In the genomic region with DNA sequence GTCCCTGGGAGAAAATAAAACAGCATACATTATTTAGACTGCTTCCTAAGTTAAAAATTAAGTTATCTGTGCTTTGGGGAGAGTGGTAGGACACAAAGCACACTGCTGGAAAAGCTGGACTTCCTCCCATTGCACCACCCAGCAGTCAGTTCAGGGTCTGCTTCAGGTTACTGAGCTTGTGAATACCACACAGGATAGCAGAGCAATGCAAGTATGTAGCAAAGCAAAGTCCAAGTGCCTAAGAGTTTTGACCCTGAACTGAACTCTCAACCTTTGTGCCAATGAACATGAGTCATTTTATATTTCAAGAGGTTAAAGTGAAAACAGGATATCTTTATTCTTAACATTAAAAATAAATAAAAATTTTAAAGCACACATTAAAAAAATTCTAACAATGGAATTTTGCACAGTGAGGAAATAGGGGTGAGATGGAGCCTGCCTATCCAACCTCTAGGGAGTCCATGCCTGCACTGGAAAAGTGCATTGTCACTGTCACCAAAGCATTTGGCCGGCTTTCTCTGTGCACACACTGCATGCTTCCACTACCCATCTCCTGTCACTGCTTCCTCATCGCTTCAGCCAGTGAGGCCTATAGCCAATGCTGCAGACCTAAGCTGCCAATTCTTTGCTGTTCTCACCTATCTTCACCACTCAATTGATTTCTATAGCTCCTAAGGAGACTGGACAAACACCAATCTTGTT, we compare ENCODE assay signal across 1 cellular context.
A peak's percentile ranks its signal among the peaks of the same experiment; 100 is the strongest.
TF ChIP-seq lines count a peak whose summit lies in the region.

No MANE protein-coding gene starts in this region.

TF ChIP-seq in HepG2, 621 proteins besides CTCF, POLR2A, EP300 and RAD21 (continued from another document and continues in another):
- TF ChIP-seq, protein P1, sequence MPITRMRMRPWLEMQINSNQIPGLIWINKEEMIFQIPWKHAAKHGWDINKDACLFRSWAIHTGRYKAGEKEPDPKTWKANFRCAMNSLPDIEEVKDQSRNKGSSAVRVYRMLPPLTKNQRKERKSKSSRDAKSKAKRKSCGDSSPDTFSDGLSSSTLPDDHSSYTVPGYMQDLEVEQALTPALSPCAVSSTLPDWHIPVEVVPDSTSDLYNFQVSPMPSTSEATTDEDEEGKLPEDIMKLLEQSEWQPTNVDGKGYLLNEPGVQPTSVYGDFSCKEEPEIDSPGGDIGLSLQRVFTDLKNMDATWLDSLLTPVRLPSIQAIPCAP (CRISPR knock-in tag; IDR thresholded peaks at IDR 0.05; ENCODE audit: low read depth): no peak
- TF ChIP-seq ZFP37 (CRISPR knock-in tag; IDR thresholded peaks at IDR 0.05; ENCODE audit: borderline replicate concordance) (no peak), ZNF747 (CRISPR knock-in tag; IDR thresholded peaks at IDR 0.05; ENCODE audit: borderline replicate concordance) (no peak), LCORL (IDR thresholded peaks at IDR 0.05) (no peak), LCORL (CRISPR knock-in tag; IDR thresholded peaks at IDR 0.05) (peak; percentile 48), ZNF766 (CRISPR knock-in tag; IDR thresholded peaks at IDR 0.05; ENCODE audit: borderline replicate concordance) (no peak), AHR (CRISPR knock-in tag; IDR thresholded peaks at IDR 0.05) (no peak; the same call in 1 of the 2 replicates), ZNF749 (CRISPR knock-in tag; IDR thresholded peaks at IDR 0.05; ENCODE audit: borderline replicate concordance) (no peak), DPF2 (CRISPR knock-in tag; IDR thresholded peaks at IDR 0.05; ENCODE audit: borderline replicate concordance, low read depth) (peak; percentile 68; the same call in 1 of the 2 replicates), NR3C1 (CRISPR knock-in tag; IDR thresholded peaks at IDR 0.05) (no peak), TOE1 (CRISPR knock-in tag; IDR thresholded peaks at IDR 0.05) (no peak), SP4 (CRISPR knock-in tag; IDR thresholded peaks at IDR 0.05) (no peak), POLR2AphosphoS5 (IDR thresholded peaks at IDR 0.05; ENCODE audit: low read depth, low read length) (no peak), SP2 (CRISPR knock-in tag; IDR thresholded peaks at IDR 0.05) (no peak), CBX1 (IDR thresholded peaks at IDR 0.05; ENCODE audit: low read depth) (peak; percentile 39), ZNF550 (CRISPR knock-in tag; IDR thresholded peaks at IDR 0.05; ENCODE audit: borderline replicate concordance) (no peak), GLI4 (CRISPR knock-in tag; IDR thresholded peaks at IDR 0.05; ENCODE audit: borderline replicate concordance) (no peak), ZNF816 (CRISPR knock-in tag; IDR thresholded peaks at IDR 0.05; ENCODE audit: borderline replicate concordance) (peak; percentile 59; the same call in 1 of the 2 replicates), RAD51 (IDR thresholded peaks at IDR 0.05; ENCODE audit: borderline replicate concordance) (no peak), ZNF317 (CRISPR knock-in tag; IDR thresholded peaks at IDR 0.05) (no peak), ZNF530 (CRISPR knock-in tag; IDR thresholded peaks at IDR 0.05; ENCODE audit: low read depth) (no peak), GATAD1 (CRISPR knock-in tag; IDR thresholded peaks at IDR 0.05) (peak; percentile 59), ZNF350 (CRISPR knock-in tag; IDR thresholded peaks at IDR 0.05; ENCODE audit: borderline replicate concordance, low read depth) (peak; percentile 58; the same call in 1 of the 2 replicates), ZNF232 (CRISPR knock-in tag; IDR thresholded peaks at IDR 0.05; ENCODE audit: borderline replicate concordance) (no peak; the same call in 1 of the 2 replicates)
- TF ChIP-seq, protein P2, sequence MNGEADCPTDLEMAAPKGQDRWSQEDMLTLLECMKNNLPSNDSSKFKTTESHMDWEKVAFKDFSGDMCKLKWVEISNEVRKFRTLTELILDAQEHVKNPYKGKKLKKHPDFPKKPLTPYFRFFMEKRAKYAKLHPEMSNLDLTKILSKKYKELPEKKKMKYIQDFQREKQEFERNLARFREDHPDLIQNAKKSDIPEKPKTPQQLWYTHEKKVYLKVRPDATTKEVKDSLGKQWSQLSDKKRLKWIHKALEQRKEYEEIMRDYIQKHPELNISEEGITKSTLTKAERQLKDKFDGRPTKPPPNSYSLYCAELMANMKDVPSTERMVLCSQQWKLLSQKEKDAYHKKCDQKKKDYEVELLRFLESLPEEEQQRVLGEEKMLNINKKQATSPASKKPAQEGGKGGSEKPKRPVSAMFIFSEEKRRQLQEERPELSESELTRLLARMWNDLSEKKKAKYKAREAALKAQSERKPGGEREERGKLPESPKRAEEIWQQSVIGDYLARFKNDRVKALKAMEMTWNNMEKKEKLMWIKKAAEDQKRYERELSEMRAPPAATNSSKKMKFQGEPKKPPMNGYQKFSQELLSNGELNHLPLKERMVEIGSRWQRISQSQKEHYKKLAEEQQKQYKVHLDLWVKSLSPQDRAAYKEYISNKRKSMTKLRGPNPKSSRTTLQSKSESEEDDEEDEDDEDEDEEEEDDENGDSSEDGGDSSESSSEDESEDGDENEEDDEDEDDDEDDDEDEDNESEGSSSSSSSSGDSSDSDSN (CRISPR knock-in tag; IDR thresholded peaks at IDR 0.05): no peak
- TF ChIP-seq, protein P3, sequence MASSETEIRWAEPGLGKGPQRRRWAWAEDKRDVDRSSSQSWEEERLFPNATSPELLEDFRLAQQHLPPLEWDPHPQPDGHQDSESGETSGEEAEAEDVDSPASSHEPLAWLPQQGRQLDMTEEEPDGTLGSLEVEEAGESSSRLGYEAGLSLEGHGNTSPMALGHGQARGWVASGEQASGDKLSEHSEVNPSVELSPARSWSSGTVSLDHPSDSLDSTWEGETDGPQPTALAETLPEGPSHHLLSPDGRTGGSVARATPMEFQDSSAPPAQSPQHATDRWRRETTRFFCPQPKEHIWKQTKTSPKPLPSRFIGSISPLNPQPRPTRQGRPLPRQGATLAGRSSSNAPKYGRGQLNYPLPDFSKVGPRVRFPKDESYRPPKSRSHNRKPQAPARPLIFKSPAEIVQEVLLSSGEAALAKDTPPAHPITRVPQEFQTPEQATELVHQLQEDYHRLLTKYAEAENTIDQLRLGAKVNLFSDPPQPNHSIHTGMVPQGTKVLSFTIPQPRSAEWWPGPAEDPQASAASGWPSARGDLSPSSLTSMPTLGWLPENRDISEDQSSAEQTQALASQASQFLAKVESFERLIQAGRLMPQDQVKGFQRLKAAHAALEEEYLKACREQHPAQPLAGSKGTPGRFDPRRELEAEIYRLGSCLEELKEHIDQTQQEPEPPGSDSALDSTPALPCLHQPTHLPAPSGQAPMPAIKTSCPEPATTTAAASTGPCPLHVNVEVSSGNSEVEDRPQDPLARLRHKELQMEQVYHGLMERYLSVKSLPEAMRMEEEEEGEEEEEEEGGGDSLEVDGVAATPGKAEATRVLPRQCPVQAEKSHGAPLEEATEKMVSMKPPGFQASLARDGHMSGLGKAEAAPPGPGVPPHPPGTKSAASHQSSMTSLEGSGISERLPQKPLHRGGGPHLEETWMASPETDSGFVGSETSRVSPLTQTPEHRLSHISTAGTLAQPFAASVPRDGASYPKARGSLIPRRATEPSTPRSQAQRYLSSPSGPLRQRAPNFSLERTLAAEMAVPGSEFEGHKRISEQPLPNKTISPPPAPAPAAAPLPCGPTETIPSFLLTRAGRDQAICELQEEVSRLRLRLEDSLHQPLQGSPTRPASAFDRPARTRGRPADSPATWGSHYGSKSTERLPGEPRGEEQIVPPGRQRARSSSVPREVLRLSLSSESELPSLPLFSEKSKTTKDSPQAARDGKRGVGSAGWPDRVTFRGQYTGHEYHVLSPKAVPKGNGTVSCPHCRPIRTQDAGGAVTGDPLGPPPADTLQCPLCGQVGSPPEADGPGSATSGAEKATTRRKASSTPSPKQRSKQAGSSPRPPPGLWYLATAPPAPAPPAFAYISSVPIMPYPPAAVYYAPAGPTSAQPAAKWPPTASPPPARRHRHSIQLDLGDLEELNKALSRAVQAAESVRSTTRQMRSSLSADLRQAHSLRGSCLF (CRISPR knock-in tag; IDR thresholded peaks at IDR 0.05; ENCODE audit: borderline replicate concordance): no peak
- TF ChIP-seq, protein P4, sequence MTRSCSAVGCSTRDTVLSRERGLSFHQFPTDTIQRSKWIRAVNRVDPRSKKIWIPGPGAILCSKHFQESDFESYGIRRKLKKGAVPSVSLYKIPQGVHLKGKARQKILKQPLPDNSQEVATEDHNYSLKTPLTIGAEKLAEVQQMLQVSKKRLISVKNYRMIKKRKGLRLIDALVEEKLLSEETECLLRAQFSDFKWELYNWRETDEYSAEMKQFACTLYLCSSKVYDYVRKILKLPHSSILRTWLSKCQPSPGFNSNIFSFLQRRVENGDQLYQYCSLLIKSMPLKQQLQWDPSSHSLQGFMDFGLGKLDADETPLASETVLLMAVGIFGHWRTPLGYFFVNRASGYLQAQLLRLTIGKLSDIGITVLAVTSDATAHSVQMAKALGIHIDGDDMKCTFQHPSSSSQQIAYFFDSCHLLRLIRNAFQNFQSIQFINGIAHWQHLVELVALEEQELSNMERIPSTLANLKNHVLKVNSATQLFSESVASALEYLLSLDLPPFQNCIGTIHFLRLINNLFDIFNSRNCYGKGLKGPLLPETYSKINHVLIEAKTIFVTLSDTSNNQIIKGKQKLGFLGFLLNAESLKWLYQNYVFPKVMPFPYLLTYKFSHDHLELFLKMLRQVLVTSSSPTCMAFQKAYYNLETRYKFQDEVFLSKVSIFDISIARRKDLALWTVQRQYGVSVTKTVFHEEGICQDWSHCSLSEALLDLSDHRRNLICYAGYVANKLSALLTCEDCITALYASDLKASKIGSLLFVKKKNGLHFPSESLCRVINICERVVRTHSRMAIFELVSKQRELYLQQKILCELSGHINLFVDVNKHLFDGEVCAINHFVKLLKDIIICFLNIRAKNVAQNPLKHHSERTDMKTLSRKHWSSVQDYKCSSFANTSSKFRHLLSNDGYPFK (CRISPR knock-in tag; IDR thresholded peaks at IDR 0.05; ENCODE audit: borderline replicate concordance): no peak
- TF ChIP-seq, protein P5, sequence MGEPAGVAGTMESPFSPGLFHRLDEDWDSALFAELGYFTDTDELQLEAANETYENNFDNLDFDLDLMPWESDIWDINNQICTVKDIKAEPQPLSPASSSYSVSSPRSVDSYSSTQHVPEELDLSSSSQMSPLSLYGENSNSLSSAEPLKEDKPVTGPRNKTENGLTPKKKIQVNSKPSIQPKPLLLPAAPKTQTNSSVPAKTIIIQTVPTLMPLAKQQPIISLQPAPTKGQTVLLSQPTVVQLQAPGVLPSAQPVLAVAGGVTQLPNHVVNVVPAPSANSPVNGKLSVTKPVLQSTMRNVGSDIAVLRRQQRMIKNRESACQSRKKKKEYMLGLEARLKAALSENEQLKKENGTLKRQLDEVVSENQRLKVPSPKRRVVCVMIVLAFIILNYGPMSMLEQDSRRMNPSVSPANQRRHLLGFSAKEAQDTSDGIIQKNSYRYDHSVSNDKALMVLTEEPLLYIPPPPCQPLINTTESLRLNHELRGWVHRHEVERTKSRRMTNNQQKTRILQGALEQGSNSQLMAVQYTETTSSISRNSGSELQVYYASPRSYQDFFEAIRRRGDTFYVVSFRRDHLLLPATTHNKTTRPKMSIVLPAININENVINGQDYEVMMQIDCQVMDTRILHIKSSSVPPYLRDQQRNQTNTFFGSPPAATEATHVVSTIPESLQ (CRISPR knock-in tag; conservative IDR thresholded peaks at IDR 0.05): no peak
- TF ChIP-seq, protein P6, sequence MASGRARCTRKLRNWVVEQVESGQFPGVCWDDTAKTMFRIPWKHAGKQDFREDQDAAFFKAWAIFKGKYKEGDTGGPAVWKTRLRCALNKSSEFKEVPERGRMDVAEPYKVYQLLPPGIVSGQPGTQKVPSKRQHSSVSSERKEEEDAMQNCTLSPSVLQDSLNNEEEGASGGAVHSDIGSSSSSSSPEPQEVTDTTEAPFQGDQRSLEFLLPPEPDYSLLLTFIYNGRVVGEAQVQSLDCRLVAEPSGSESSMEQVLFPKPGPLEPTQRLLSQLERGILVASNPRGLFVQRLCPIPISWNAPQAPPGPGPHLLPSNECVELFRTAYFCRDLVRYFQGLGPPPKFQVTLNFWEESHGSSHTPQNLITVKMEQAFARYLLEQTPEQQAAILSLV (CRISPR knock-in tag; IDR thresholded peaks at IDR 0.05; ENCODE audit: borderline replicate concordance): no peak
- TF ChIP-seq, protein P7, sequence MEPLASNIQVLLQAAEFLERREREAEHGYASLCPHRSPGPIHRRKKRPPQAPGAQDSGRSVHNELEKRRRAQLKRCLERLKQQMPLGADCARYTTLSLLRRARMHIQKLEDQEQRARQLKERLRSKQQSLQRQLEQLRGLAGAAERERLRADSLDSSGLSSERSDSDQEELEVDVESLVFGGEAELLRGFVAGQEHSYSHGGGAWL (CRISPR knock-in tag; IDR thresholded peaks at IDR 0.05): no peak
- TF ChIP-seq, protein P8, sequence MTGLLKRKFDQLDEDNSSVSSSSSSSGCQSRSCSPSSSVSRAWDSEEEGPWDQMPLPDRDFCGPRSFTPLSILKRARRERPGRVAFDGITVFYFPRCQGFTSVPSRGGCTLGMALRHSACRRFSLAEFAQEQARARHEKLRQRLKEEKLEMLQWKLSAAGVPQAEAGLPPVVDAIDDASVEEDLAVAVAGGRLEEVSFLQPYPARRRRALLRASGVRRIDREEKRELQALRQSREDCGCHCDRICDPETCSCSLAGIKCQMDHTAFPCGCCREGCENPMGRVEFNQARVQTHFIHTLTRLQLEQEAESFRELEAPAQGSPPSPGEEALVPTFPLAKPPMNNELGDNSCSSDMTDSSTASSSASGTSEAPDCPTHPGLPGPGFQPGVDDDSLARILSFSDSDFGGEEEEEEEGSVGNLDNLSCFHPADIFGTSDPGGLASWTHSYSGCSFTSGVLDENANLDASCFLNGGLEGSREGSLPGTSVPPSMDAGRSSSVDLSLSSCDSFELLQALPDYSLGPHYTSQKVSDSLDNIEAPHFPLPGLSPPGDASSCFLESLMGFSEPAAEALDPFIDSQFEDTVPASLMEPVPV (CRISPR knock-in tag; IDR thresholded peaks at IDR 0.05): no peak
- TF ChIP-seq, protein P9, sequence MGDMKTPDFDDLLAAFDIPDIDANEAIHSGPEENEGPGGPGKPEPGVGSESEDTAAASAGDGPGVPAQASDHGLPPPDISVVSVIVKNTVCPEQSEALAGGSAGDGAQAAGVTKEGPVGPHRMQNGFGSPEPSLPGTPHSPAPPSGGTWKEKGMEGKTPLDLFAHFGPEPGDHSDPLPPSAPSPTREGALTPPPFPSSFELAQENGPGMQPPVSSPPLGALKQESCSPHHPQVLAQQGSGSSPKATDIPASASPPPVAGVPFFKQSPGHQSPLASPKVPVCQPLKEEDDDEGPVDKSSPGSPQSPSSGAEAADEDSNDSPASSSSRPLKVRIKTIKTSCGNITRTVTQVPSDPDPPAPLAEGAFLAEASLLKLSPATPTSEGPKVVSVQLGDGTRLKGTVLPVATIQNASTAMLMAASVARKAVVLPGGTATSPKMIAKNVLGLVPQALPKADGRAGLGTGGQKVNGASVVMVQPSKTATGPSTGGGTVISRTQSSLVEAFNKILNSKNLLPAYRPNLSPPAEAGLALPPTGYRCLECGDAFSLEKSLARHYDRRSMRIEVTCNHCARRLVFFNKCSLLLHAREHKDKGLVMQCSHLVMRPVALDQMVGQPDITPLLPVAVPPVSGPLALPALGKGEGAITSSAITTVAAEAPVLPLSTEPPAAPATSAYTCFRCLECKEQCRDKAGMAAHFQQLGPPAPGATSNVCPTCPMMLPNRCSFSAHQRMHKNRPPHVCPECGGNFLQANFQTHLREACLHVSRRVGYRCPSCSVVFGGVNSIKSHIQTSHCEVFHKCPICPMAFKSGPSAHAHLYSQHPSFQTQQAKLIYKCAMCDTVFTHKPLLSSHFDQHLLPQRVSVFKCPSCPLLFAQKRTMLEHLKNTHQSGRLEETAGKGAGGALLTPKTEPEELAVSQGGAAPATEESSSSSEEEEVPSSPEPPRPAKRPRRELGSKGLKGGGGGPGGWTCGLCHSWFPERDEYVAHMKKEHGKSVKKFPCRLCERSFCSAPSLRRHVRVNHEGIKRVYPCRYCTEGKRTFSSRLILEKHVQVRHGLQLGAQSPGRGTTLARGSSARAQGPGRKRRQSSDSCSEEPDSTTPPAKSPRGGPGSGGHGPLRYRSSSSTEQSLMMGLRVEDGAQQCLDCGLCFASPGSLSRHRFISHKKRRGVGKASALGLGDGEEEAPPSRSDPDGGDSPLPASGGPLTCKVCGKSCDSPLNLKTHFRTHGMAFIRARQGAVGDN (CRISPR knock-in tag; IDR thresholded peaks at IDR 0.05): no peak
